ENCODE assay signal across 8 cellular contexts in genomic region chrX:47232803-47233332, GRCh38. TPM values are rescaled to one million over a fixed set of nuclear protein-coding genes. Genes with fewer than 3 reads are reported as not detected.
DNase-seq lines count a peak whose midpoint lies in the region; ATAC-seq, FAIRE-seq and TF ChIP-seq lines count a peak whose summit lies in the region.

Gene USP11 (plus strand): TSS chrX:47233009. CDS start chrX:47233044, 35 bp downstream.

- FAIRE-seq in bronchial epithelial cell (lab: Jason Lieb, UNC): no peak

- CTCF ChIA-PET in Calu3 (lab: Charles Lee): interaction anchor here (1.2 to 1.7 kb wide), 3 partner anchors 15 to 79 kb away, joined by 3 to 8 read pairs (median 5); no protein-coding TSS in a partner anchor

- TF ChIP-seq CTCF in Calu3 (IDR thresholded peaks at IDR 0.05; ENCODE audit: unreplicated experiment) (no peak), bronchial epithelial cell (IDR thresholded peaks at IDR 0.05; ENCODE audit: insufficient read depth, low read length, severe bottlenecking) (no peak)

- H3K36me3 ChIP-seq in MG63 (peaks cover 8% of the 10 kb centered on the region), bronchial epithelial cell (ENCODE audit: control insufficient read depth, insufficient read depth, low read length) (no peaks in the 10 kb centered on the region), skeletal muscle tissue (ENCODE audit: control insufficient read depth in 3 of 3, insufficient read depth in 3 of 3, low read length in 3 of 3) (peaks cover 7 to 9% (median 8%) of the 10 kb centered on the region in 3 donors)

- ATAC-seq in GM21447 (IDR thresholded peaks at IDR 0.05; ENCODE audit: unreplicated experiment): peak; percentile 21

- peaks cover 18% of the 10 kb centered on the region for H3K4me1 Mint-ChIP-seq in Calu3 (ENCODE audit: low read depth, unreplicated experiment)
- peaks cover 9% of the 10 kb centered on the region for H3K4me1 Mint-ChIP-seq in T-helper 2 cell treated with Interferon-gamma antibody and Interleukin-4, amounts not matched to agents 5 μg/mL and 100 μg/mL, for 36 hours (ENCODE audit: low read depth)

- peak within 1 kb of the TSS; percentile 76 to 93 (median 86) for H3K9ac ChIP-seq in skeletal muscle tissue (ENCODE audit: low read depth in 1 of 3, low read length in 3 of 3)

- BruUV-seq in Calu3 (replicated peaks; lab: Mats Ljungman, UMichigan): TSS peak; percentile 83

- no peaks in the 10 kb centered on the region for H3K27me3 Mint-ChIP-seq in Calu3 (ENCODE audit: unreplicated experiment)
- H3K27me3 Mint-ChIP-seq in T-helper 2 cell treated with Interferon-gamma antibody and Interleukin-4, amounts not matched to agents 5 μg/mL and 100 μg/mL, for 36 hours (ENCODE audit: low read depth): no peaks in the 10 kb centered on the region

- DNase-seq in Calu3 (peak; percentile 41), MG63 (no peak), bronchial epithelial cell (ENCODE audit: low read depth) (no peak), iPS-NIHi11 (ENCODE audit: low spot score) (peak; percentile 48)
- DNase-seq in T-helper 2 cell treated with Interferon-gamma antibody and Interleukin-4, amounts not matched to agents 5 μg/mL and 100 μg/mL, for 36 hours (ENCODE audit: low spot score): no peak
- no peak for DNase-seq in central memory CD4-positive, alpha-beta T cell

- intact Hi-C loops in Calu3 (cut with micrococcal nuclease; ENCODE audit: unreplicated experiment): loop anchor here (5.0 kb wide), 1 partner anchor 64 kb away; no protein-coding TSS in a partner anchor

- peaks cover 60% of the 10 kb centered on the region for H3K36me3 Mint-ChIP-seq in Calu3 (ENCODE audit: insufficient read depth, unreplicated experiment)
- H3K36me3 Mint-ChIP-seq in T-helper 2 cell treated with Interferon-gamma antibody and Interleukin-4, amounts not matched to agents 5 μg/mL and 100 μg/mL, for 36 hours (ENCODE audit: low read depth): peaks cover 23% of the 10 kb centered on the region

- H3K27ac Mint-ChIP-seq in Calu3 (ENCODE audit: unreplicated experiment): peak within 1 kb of the TSS; percentile 98
- peak within 1 kb of the TSS; percentile 100 for H3K27ac Mint-ChIP-seq in T-helper 2 cell treated with Interferon-gamma antibody and Interleukin-4, amounts not matched to agents 5 μg/mL and 100 μg/mL, for 36 hours

- H3K9me3 ChIP-seq in MG63 (no peaks in the 10 kb centered on the region), skeletal muscle tissue (ENCODE audit: control insufficient read depth in 3 of 3, low read length in 3 of 3) (no peaks in the 10 kb centered on the region)

- peak within 1 kb of the TSS; percentile 89 for H3K4me3 Mint-ChIP-seq in Calu3 (ENCODE audit: low read depth, unreplicated experiment)
- peak within 1 kb of the TSS; percentile 96 for H3K4me3 Mint-ChIP-seq in T-helper 2 cell treated with Interferon-gamma antibody and Interleukin-4, amounts not matched to agents 5 μg/mL and 100 μg/mL, for 36 hours

- H3K9me3 Mint-ChIP-seq in Calu3 (ENCODE audit: low read depth, unreplicated experiment): peaks cover 4% of the 10 kb centered on the region
- H3K9me3 Mint-ChIP-seq in T-helper 2 cell treated with Interferon-gamma antibody and Interleukin-4, amounts not matched to agents 5 μg/mL and 100 μg/mL, for 36 hours: no peaks in the 10 kb centered on the region

- H3K27me3 ChIP-seq in MG63 (no peaks in the 10 kb centered on the region), bronchial epithelial cell (ENCODE audit: control insufficient read depth, insufficient read depth, low read length) (no peaks in the 10 kb centered on the region), skeletal muscle tissue (ENCODE audit: control insufficient read depth in 3 of 3, insufficient read depth in 3 of 3, low read length in 3 of 3) (no peaks in the 10 kb centered on the region)

- H3K4me1 ChIP-seq in skeletal muscle tissue (ENCODE audit: control insufficient read depth in 3 of 3, insufficient read depth in 3 of 3, low read length in 3 of 3): peaks cover 0 to 8% (median 3%) of the 10 kb centered on the region in 3 donors

- H3K27ac ChIP-seq in skeletal muscle tissue (ENCODE audit: low read depth, low read length): peak within 1 kb of the TSS; percentile 94

- peak within 1 kb of the TSS; percentile 89 for H3K4me3 ChIP-seq in MG63
- H3K4me3 ChIP-seq in bronchial epithelial cell (ENCODE audit: low read depth, low read length): peak within 1 kb of the TSS; percentile 57
- H3K4me3 ChIP-seq in skeletal muscle tissue (ENCODE audit: low read length in 3 of 3): peak within 1 kb of the TSS; percentile 60 to 80 (median 78)

RNA-seq across cellular contexts. Expression of gene USP11, which starts in this region (rescaled TPM):
- total RNA-seq in Calu3 (2022): 72.0 and 84.2 TPM in 2 replicates
- total RNA-seq in MG63 (2014; rRNA removed; shearing (Covaris generic); ENCODE audit: low replicate concordance): 16.0 and 16.2 TPM in 2 replicates
- total RNA-seq in bronchial epithelial cell: 6.1 and 7.3 TPM in 2 replicates
- total RNA-seq in skeletal muscle tissue: 61.1 TPM

Comparison
In these comparisons a context has a peak if more than half of its experiments do, and no peak if none do; other contexts are left out.
1. DNase-seq: peak in Calu3 (single experiment) and iPS-NIHi11 (single experiment); none in MG63 (single experiment), T-helper 2 cell treated with Interferon-gamma antibody and Interleukin-4, amounts not matched to agents 5 μg/mL and 100 μg/mL, for 36 hours (single experiment), bronchial epithelial cell (single experiment) and central memory CD4-positive, alpha-beta T cell (single experiment).
2. Peak in every context shown above with its lines, with median percentiles within 50 percentile points of each other: H3K4me3 ChIP-seq.